ENCODE assay signal across 20 cellular contexts in the genomic region with DNA sequence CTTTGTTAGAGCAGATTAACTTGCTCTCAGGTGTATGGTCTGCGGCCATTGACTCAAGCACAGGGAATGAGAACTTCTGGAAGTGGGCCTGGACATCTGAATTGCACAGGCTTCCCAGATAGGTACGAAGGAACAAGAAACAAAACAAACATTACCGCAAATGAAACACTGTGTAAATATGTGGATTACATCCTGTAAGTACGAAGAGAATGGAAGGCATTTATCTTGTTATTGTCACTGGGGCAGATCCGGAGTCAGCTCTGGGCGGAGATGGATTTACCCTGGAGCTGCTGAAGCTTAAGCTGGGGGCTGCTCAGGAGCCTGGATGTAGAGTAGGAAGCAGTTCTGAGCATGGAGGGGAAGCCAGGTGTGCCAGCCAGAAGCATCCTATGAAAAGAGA. TPM values are rescaled to one million over a fixed set of nuclear protein-coding genes. Genes with fewer than 3 reads are reported as not detected.
A peak's percentile ranks its signal among the peaks of the same experiment; 100 is the strongest.
DNase-seq lines count a peak whose midpoint lies in the region; ATAC-seq and TF ChIP-seq lines count a peak whose summit lies in the region.
"Had no signal": no experiment of that assay in that cellular context is flagged by ENCODE, and none has a peak within 500 bp of the region (broad histone marks: within the 10 kb centered on the region; RNA-seq: fewer than 3 reads in every experiment).

No MANE protein-coding gene starts in this region.

- H3K9me3 ChIP-seq in smooth muscle cell (replicated peaks; ENCODE audit: low read depth) = no peaks in the 10 kb centered on the region
- H3K9me3 ChIP-seq in right cardiac atrium (ENCODE audit: control insufficient read depth, low read length) = no peaks in the 10 kb centered on the region

- H3K36me3 ChIP-seq in smooth muscle cell (ENCODE audit: low read depth) = no peaks in the 10 kb centered on the region

- DNase-seq in HFFc6 = no peak
- peak; percentile 64 for DNase-seq in NCI-H345 (lab: John Stamatoyannopoulos, UW)
- DNase-seq in astrocyte of the hippocampus (ENCODE audit: low read depth, low spot score) = peak; percentile 41
- no peak for DNase-seq in smooth muscle cell (lab: John Stamatoyannopoulos, UW; ENCODE audit: unreplicated experiment)
- no peak for DNase-seq in right cardiac atrium
- no peak for DNase-seq in hypothalamus (lab: John Stamatoyannopoulos, UW)
- DNase-seq in activated naive CD4-positive, alpha-beta T cell treated with anti-CD3 and anti-CD28 coated beads, Interleukin-2, amount 50 U/mL, for 16 hours = no peak
- DNase-seq: activated CD4-positive, alpha-beta memory T cell treated with anti-CD3 and anti-CD28 coated beads, Interleukin-2, amount 10 ng/mL, durations not matched to agents 7 days and 5 days; activated naive CD8-positive, alpha-beta T cell treated with anti-CD3 and anti-CD28 coated beads, Interleukin-2, amount 50 U/mL, for 24 hours; activated T-cell treated with anti-CD3 and anti-CD28 coated beads, Interleukin-2, amount 50 U/mL, for 72 hours; C1 segment of cervical spinal cord; cerebellar nuclear complex; Kasumi-1; mesenchymal stem cell; retina; stimulated activated CD4-positive, alpha-beta T cell treated with anti-CD3 and anti-CD28 coated beads, Interleukin-1b, Interleukin-23, amount 100 ng/mL, for 48 hours; substantia nigra had no signal

- no peaks in the 10 kb centered on the region for H3F3A ChIP-seq in smooth muscle cell (ENCODE audit: low read depth)

- H3K79me2 ChIP-seq in smooth muscle cell (ENCODE audit: low read depth) = no peaks in the 10 kb centered on the region

- H3K9me3 Mint-ChIP-seq in HFFc6 = no peaks in the 10 kb centered on the region
- H3K9me3 Mint-ChIP-seq: activated CD4-positive, alpha-beta memory T cell treated with anti-CD3 and anti-CD28 coated beads, Interleukin-2, amount 10 ng/mL, durations not matched to agents 7 days and 5 days; activated naive CD8-positive, alpha-beta T cell treated with anti-CD3 and anti-CD28 coated beads, Interleukin-2, amount 50 U/mL, for 24 hours; activated T-cell treated with anti-CD3 and anti-CD28 coated beads, Interleukin-2, amount 50 U/mL, for 72 hours; neural crest cell had no signal

- H3K4me1 Mint-ChIP-seq in HFFc6 (ENCODE audit: low read depth) = peaks cover 35% of the 10 kb centered on the region

- H3K27ac Mint-ChIP-seq in HFFc6 = peak overlapping the region; percentile 1; the same call in 1 of the 2 replicates
- H3K27ac Mint-ChIP-seq: activated CD4-positive, alpha-beta memory T cell treated with anti-CD3 and anti-CD28 coated beads, Interleukin-2, amount 10 ng/mL, durations not matched to agents 7 days and 5 days; activated naive CD8-positive, alpha-beta T cell treated with anti-CD3 and anti-CD28 coated beads, Interleukin-2, amount 50 U/mL, for 24 hours; activated T-cell treated with anti-CD3 and anti-CD28 coated beads, Interleukin-2, amount 50 U/mL, for 72 hours had no signal

- no peak overlapping the region for H2AFZ ChIP-seq in smooth muscle cell (ENCODE audit: low read depth)

- no peak for ATAC-seq in right cardiac atrium
- ATAC-seq: activated naive CD8-positive, alpha-beta T cell treated with anti-CD3 and anti-CD28 coated beads, Interleukin-2, amount 50 U/mL, for 24 hours; activated T-cell treated with anti-CD3 and anti-CD28 coated beads, Interleukin-2, amount 50 U/mL, for 72 hours had no signal

- TF ChIP-seq CTCF in HFFc6 (IDR thresholded peaks at IDR 0.05) (no peak), smooth muscle cell (IDR thresholded peaks at IDR 0.05; ENCODE audit: borderline replicate concordance, insufficient read depth, poor library complexity, severe bottlenecking) (no peak)

- peaks cover 30% of the 10 kb centered on the region for H3K27me3 Mint-ChIP-seq in HFFc6 (ENCODE audit: insufficient read depth)

- intact Hi-C loops in right cardiac atrium (cut with DNase I) = no loop called here

- no peaks in the 10 kb centered on the region for H3K36me3 Mint-ChIP-seq in HFFc6 (ENCODE audit: low read depth)

- no peak overlapping the region for H3K4me3 ChIP-seq in smooth muscle cell
- H3K4me3 ChIP-seq in right cardiac atrium (ENCODE audit: low read length) = no peak overlapping the region

- 0 out of 2 replicates have a peak overlapping the region, but pooled peaks have one; percentile 3 for H3K4me3 Mint-ChIP-seq in HFFc6
- H3K4me3 Mint-ChIP-seq: activated CD4-positive, alpha-beta memory T cell treated with anti-CD3 and anti-CD28 coated beads, Interleukin-2, amount 10 ng/mL, durations not matched to agents 7 days and 5 days; activated naive CD8-positive, alpha-beta T cell treated with anti-CD3 and anti-CD28 coated beads, Interleukin-2, amount 50 U/mL, for 24 hours; activated T-cell treated with anti-CD3 and anti-CD28 coated beads, Interleukin-2, amount 50 U/mL, for 72 hours; neural crest cell had no signal

- H3K4me1 ChIP-seq in smooth muscle cell (ENCODE audit: low read depth) = peaks cover 7% of the 10 kb centered on the region
- H3K4me1 ChIP-seq in right cardiac atrium (ENCODE audit: control insufficient read depth, insufficient read depth, low read length) = no peaks in the 10 kb centered on the region

- WGBS in smooth muscle cell (ENCODE audit: low lambda C conversion rate) = 66% methylated on average over 6 of the region's 6 CpGs
- 65% methylated on average over 6 of the region's 6 CpGs for WGBS in right cardiac atrium

- H3K27ac ChIP-seq in smooth muscle cell (ENCODE audit: low read depth) (peak overlapping the region; percentile 90), right cardiac atrium (ENCODE audit: low read length) (no peak overlapping the region)

- H3K4me2 ChIP-seq in smooth muscle cell = no peak overlapping the region

- no peaks in the 10 kb centered on the region for H4K20me1 ChIP-seq in smooth muscle cell (ENCODE audit: low read depth)

- H3K9ac ChIP-seq in smooth muscle cell (ENCODE audit: low read depth) = no peak overlapping the region

- H3K27me3 ChIP-seq in smooth muscle cell (ENCODE audit: low read depth) (peaks cover 34% of the 10 kb centered on the region), right cardiac atrium (ENCODE audit: control insufficient read depth, insufficient read depth) (no peaks in the 10 kb centered on the region)

RNA-seq across cellular contexts. Expression of gene HES2, which starts 6.8 kb away (rescaled TPM):
- under 1 TPM in 4 of 6 experiments, not detected in 2; 0.14 to 0.35 (median 0.30) TPM for total RNA-seq in HFFc6 (2021; fragmentation: NEBNext Ultra II Directional; extraction: Animal tissue kit (Norgen Biotek cat#: 25700))
- total RNA-seq in smooth muscle cell = 4.6 and 5.6 TPM in 2 replicates
- 1.7 and 11.1 TPM in 2 replicates for polyA plus RNA-seq in smooth muscle cell
- under 1 TPM in 1 of 4 donors, not detected in 3; 0.17 TPM for total RNA-seq in right cardiac atrium
- polyA plus RNA-seq in right cardiac atrium = not detected
- total RNA-seq: Daoy, OCI-LY7 had no signal

RNA-seq across cellular contexts. Expression of gene ESPN, which starts 11.7 kb away (rescaled TPM):
- total RNA-seq in HFFc6 (2021; fragmentation: NEBNext Ultra II Directional; extraction: Animal tissue kit (Norgen Biotek cat#: 25700)) = not detected
- total RNA-seq in smooth muscle cell (not detected in 2 replicates), right cardiac atrium (1 to 10 TPM in 2 of 4 donors, under 1 TPM in 2; 0.37 to 1.7 (median 0.84) TPM)
- polyA plus RNA-seq in smooth muscle cell (1.1 and 2.6 TPM in 2 replicates), right cardiac atrium (0.23 TPM)
- total RNA-seq: Daoy, OCI-LY7 had no signal

RNA-seq across cellular contexts. Expression of gene ACOT7, which starts 19.3 kb away (rescaled TPM):
- 100 to 1,000 TPM; 103 to 125 (median 111) TPM for total RNA-seq in HFFc6 (2021; fragmentation: NEBNext Ultra II Directional; extraction: Animal tissue kit (Norgen Biotek cat#: 25700))
- total RNA-seq in smooth muscle cell = 16.4 and 19.5 TPM in 2 replicates
- polyA plus RNA-seq in smooth muscle cell = 53.6 and 53.8 TPM in 2 replicates
- 1 to 10 TPM; 5.9 to 9.5 (median 7.9) TPM for total RNA-seq in right cardiac atrium
- polyA plus RNA-seq in right cardiac atrium = 7.5 TPM

RNA-seq across cellular contexts. Expression of gene TNFRSF25, which starts 53.1 kb away (rescaled TPM):
- total RNA-seq in HFFc6 (2021; fragmentation: NEBNext Ultra II Directional; extraction: Animal tissue kit (Norgen Biotek cat#: 25700)) = 1 to 10 TPM; 1.8 to 3.2 (median 2.7) TPM
- total RNA-seq in smooth muscle cell = 9.6 and 19.8 TPM in 2 replicates
- 10.1 and 17.7 TPM in 2 replicates for polyA plus RNA-seq in smooth muscle cell
- total RNA-seq in right cardiac atrium = 1 to 10 TPM; 4.4 to 6.4 (median 5.1) TPM
- polyA plus RNA-seq in right cardiac atrium = 6.6 TPM

Comparison
In these comparisons a context has a peak if more than half of its experiments do, and no peak if none do; other contexts are left out.
1. DNase-seq: peak in NCI-H345 (single experiment) and astrocyte of the hippocampus (single experiment); none in HFFc6 (single experiment), smooth muscle cell (single experiment), right cardiac atrium (0 of 3), hypothalamus (0 of 51) and activated naive CD4-positive, alpha-beta T cell treated with anti-CD3 and anti-CD28 coated beads, Interleukin-2, amount 50 U/mL, for 16 hours (single experiment).